Comparison of ENCODE assay signal across 1 cellular context in genomic region chr9:110050925-110051355, GRCh38.
TF ChIP-seq lines count a peak whose summit lies in the region.

No MANE protein-coding gene starts in this region.

TF ChIP-seq in GM12878, 131 proteins besides CTCF, POLR2A, EP300 and RAD21 (continued from another document):
- TF ChIP-seq NKRF (conservative IDR thresholded peaks at IDR 0.05) (0 out of 2 replicates have a peak, but pooled peaks have one; percentile 47), SIN3A (IDR thresholded peaks at IDR 0.05; ENCODE audit: low read depth, low read length) (peak; percentile 38; the same call in 1 of the 2 replicates), DPF2 (IDR thresholded peaks at IDR 0.05) (0 out of 2 replicates have a peak, but pooled peaks have one; percentile 27), GABPA (IDR thresholded peaks at IDR 0.05; ENCODE audit: low read depth) (peak; percentile 22; the same call in 1 of the 2 replicates), RCOR1 (conservative IDR thresholded peaks at IDR 0.05; ENCODE audit: low read depth, low read length) (no peak), MTA2 (IDR thresholded peaks at IDR 0.05; ENCODE audit: low read depth) (no peak), NR2C1 (IDR thresholded peaks at IDR 0.05) (no peak), IRF4 (IDR thresholded peaks at IDR 0.05; ENCODE audit: low read depth, low read length) (0 out of 2 replicates have a peak, but pooled peaks have one; percentile 27), SPI1 (IDR thresholded peaks at IDR 0.05; ENCODE audit: borderline replicate concordance, insufficient read depth, low read depth, low read length) (peak; percentile 51; the same call in 1 of the 2 replicates), SRF (IDR thresholded peaks at IDR 0.05; ENCODE audit: low read depth in 2 of 2, low read length in 2 of 2) (0 out of 4 replicates have a peak, but pooled peaks of 1 of the 2 experiments have one; percentile 7), ZNF24 (IDR thresholded peaks at IDR 0.05) (peak; percentile 41; the same call in 1 of the 2 replicates), JUNB (IDR thresholded peaks at IDR 0.05) (peak; percentile 48; the same call in 1 of the 2 replicates), BRCA1 (IDR thresholded peaks at IDR 0.05; ENCODE audit: low read depth, low read length) (no peak), EED (IDR thresholded peaks at IDR 0.05; ENCODE audit: low read depth) (peak; percentile 70), IKZF1 (conservative IDR thresholded peaks at IDR 0.05) (peak; percentile 57)
- TF ChIP-seq, protein P1, sequence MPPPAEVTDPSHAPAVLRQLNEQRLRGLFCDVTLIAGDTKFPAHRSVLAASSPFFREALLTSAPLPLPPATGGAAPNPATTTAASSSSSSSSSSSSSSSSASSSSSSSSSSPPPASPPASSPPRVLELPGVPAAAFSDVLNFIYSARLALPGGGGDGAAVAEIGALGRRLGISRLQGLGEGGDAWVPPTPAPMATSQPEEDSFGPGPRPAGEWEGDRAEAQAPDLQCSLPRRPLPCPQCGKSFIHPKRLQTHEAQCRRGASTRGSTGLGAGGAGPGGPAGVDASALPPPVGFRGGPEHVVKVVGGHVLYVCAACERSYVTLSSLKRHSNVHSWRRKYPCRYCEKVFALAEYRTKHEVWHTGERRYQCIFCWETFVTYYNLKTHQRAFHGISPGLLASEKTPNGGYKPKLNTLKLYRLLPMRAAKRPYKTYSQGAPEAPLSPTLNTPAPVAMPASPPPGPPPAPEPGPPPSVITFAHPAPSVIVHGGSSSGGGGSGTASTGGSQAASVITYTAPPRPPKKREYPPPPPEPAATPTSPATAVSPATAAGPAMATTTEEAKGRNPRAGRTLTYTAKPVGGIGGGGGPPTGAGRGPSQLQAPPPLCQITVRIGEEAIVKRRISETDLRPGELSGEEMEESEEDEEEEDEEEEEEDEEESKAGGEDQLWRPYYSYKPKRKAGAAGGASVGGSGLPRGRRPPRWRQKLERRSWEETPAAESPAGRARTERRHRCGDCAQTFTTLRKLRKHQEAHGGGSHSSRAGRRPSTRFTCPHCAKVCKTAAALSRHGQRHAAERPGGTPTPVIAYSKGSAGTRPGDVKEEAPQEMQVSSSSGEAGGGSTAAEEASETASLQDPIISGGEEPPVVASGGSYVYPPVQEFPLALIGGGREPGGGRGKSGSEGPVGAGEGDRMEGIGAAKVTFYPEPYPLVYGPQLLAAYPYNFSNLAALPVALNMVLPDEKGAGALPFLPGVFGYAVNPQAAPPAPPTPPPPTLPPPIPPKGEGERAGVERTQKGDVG (CRISPR knock-in tag; IDR thresholded peaks at IDR 0.05) = no peak
- TF ChIP-seq, protein P2, sequence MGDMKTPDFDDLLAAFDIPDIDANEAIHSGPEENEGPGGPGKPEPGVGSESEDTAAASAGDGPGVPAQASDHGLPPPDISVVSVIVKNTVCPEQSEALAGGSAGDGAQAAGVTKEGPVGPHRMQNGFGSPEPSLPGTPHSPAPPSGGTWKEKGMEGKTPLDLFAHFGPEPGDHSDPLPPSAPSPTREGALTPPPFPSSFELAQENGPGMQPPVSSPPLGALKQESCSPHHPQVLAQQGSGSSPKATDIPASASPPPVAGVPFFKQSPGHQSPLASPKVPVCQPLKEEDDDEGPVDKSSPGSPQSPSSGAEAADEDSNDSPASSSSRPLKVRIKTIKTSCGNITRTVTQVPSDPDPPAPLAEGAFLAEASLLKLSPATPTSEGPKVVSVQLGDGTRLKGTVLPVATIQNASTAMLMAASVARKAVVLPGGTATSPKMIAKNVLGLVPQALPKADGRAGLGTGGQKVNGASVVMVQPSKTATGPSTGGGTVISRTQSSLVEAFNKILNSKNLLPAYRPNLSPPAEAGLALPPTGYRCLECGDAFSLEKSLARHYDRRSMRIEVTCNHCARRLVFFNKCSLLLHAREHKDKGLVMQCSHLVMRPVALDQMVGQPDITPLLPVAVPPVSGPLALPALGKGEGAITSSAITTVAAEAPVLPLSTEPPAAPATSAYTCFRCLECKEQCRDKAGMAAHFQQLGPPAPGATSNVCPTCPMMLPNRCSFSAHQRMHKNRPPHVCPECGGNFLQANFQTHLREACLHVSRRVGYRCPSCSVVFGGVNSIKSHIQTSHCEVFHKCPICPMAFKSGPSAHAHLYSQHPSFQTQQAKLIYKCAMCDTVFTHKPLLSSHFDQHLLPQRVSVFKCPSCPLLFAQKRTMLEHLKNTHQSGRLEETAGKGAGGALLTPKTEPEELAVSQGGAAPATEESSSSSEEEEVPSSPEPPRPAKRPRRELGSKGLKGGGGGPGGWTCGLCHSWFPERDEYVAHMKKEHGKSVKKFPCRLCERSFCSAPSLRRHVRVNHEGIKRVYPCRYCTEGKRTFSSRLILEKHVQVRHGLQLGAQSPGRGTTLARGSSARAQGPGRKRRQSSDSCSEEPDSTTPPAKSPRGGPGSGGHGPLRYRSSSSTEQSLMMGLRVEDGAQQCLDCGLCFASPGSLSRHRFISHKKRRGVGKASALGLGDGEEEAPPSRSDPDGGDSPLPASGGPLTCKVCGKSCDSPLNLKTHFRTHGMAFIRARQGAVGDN (IDR thresholded peaks at IDR 0.05) = 0 out of 2 replicates have a peak, but pooled peaks have one; percentile 49
